In genomic region chr2:176115883-176116813, GRCh38 we compare ENCODE assay signal across 11 cellular contexts. TPM values are rescaled to one million over a fixed set of nuclear protein-coding genes. Genes with fewer than 3 reads are reported as not detected.
DNase-seq lines count a peak whose midpoint lies in the region; ATAC-seq, FAIRE-seq and TF ChIP-seq lines count a peak whose summit lies in the region.
"Had no signal": no experiment of that assay in that cellular context is flagged by ENCODE, and none has a peak within 500 bp of the region (broad histone marks: within the 10 kb centered on the region; RNA-seq: fewer than 3 reads in every experiment).

TSS of gene HOXD10 (plus strand) at chr2:176116778. CDS start at chr2:176116834, 56 bp downstream.

- 0 out of 2 replicates have a peak within 1 kb of the TSS, but pooled peaks have one; percentile 29 for H2AFZ ChIP-seq in SK-N-SH (ENCODE audit: low read depth)

- peaks cover 53% of the 10 kb centered on the region; the same call in 1 of the 2 replicates for H3K27me3 ChIP-seq in SK-N-SH (ENCODE audit: insufficient read depth)

- H3F3A ChIP-seq in SK-N-SH (replicated peaks; ENCODE audit: insufficient read depth) = no peaks in the 10 kb centered on the region

- TF ChIP-seq CTCF in SK-N-SH (IDR thresholded peaks at IDR 0.05) (peak; percentile 52), kidney (IDR thresholded peaks at IDR 0.05; ENCODE audit: borderline replicate concordance, extremely low read depth, insufficient read depth) (peak; percentile 52)

- H3K4me1 ChIP-seq in SK-N-SH (ENCODE audit: control insufficient read depth in 1 of 2, insufficient read depth in 2 of 2, low read depth in 1 of 2, low read length in 1 of 2) (peaks cover 0 to 10% of the 10 kb centered on the region in 2 experiments; a peak in 2 of 4 replicates), kidney (ENCODE audit: control insufficient read depth in 1 of 2, insufficient read depth in 1 of 2, low read depth in 1 of 2, low read length in 2 of 2) (peaks cover 0 to 2% of the 10 kb centered on the region in 2 donors)

- CTCF ChIA-PET in SK-N-SH (lab: Yijun Ruan, JAX) = interaction anchor here (0.6 to 17.7 kb wide), 24 partner anchors 8 to 1048 kb away, joined by 3 to 264 read pairs (median 4); partner anchors contain the start of genes HOXD11, HOXD12, HOXD13 and HOXD9

- no peak within 1 kb of the TSS for H3K4me3 Mint-ChIP-seq in stimulated activated naive B cell treated with anti-CD40 and anti-IgM and Interleukin-4, amounts not matched to agents 10 μg/mL and 1 μg/mL and 100 μg/mL, for 72 hours
- H3K4me3 Mint-ChIP-seq: stimulated activated naive CD8-positive, alpha-beta T cell treated with anti-CD3 and anti-CD28 coated beads, Interleukin-15, amount 100 ng/mL, for 72 hours had no signal

- DNase-seq in DMS153 (lab: John Stamatoyannopoulos, UW) = peak; percentile 94
- DNase-seq in DMS153 treated with DMSO at 0.1 percent for 48 hours (lab: John Stamatoyannopoulos, UW; ENCODE audit: unreplicated experiment) = no peak
- DNase-seq in SK-N-SH = peak; percentile 90
- peak; percentile 98 for DNase-seq in kidney
- DNase-seq in stimulated activated naive B cell treated with anti-CD40 and anti-IgM and Interleukin-4, amounts not matched to agents 10 μg/mL and 1 μg/mL and 100 μg/mL, for 72 hours = no peak
- DNase-seq in activated CD4-positive, alpha-beta T cell treated with anti-CD3 and anti-CD28 coated beads for 48 hours = no peak
- no peak for DNase-seq in nucleus accumbens (lab: John Stamatoyannopoulos, UW)
- DNase-seq: stimulated activated naive CD8-positive, alpha-beta T cell treated with anti-CD3 and anti-CD28 coated beads, Interleukin-15, amount 100 ng/mL, for 72 hours had no signal

- ATAC-seq in stimulated activated naive B cell treated with anti-CD40 and anti-IgM and Interleukin-4, amounts not matched to agents 10 μg/mL and 1 μg/mL and 100 μg/mL, for 72 hours (replicated peaks) = no peak
- no peak for ATAC-seq in GM21576 (IDR thresholded peaks at IDR 0.05; ENCODE audit: unreplicated experiment)
- ATAC-seq: stimulated activated naive CD8-positive, alpha-beta T cell treated with anti-CD3 and anti-CD28 coated beads, Interleukin-15, amount 100 ng/mL, for 72 hours had no signal

- H3K9me3 Mint-ChIP-seq in stimulated activated naive B cell treated with anti-CD40 and anti-IgM and Interleukin-4, amounts not matched to agents 10 μg/mL and 1 μg/mL and 100 μg/mL, for 72 hours = peaks cover 0 to 2% of the 10 kb centered on the region in 2 donors

- intact Hi-C loops in kidney (cut with DNase I) = no loop called here

- peak within 1 kb of the TSS; percentile 72 for H3K27ac Mint-ChIP-seq in stimulated activated naive B cell treated with anti-CD40 and anti-IgM and Interleukin-4, amounts not matched to agents 10 μg/mL and 1 μg/mL and 100 μg/mL, for 72 hours

- peaks cover 8 to 9% of the 10 kb centered on the region in 2 donors for H3K4me1 Mint-ChIP-seq in stimulated activated naive B cell treated with anti-CD40 and anti-IgM and Interleukin-4, amounts not matched to agents 10 μg/mL and 1 μg/mL and 100 μg/mL, for 72 hours

- TF ChIP-seq RAD21 in SK-N-SH (IDR thresholded peaks at IDR 0.05; ENCODE audit: low read length) = peak; percentile 65

- POLR2A ChIA-PET in SK-N-SH (lab: Yijun Ruan, JAX) = no interaction called here

- TF ChIP-seq EP300 in SK-N-SH (IDR thresholded peaks at IDR 0.05; ENCODE audit: borderline replicate concordance in 1 of 2, low read depth in 1 of 2, low read length in 1 of 2) = no peak

- 52% methylated on average over 39 of the region's 66 CpGs for WGBS in SK-N-SH (ENCODE audit: low lambda C conversion rate)

- H3K36me3 Mint-ChIP-seq in stimulated activated naive B cell treated with anti-CD40 and anti-IgM and Interleukin-4, amounts not matched to agents 10 μg/mL and 1 μg/mL and 100 μg/mL, for 72 hours = peaks cover 0 to 2% of the 10 kb centered on the region in 2 donors

- H3K9me3 ChIP-seq in SK-N-SH (no peaks in the 10 kb centered on the region), kidney (ENCODE audit: control insufficient read depth in 1 of 2, low read length in 2 of 2) (no peaks in the 10 kb centered on the region)

- H3K4me3 ChIP-seq in SK-N-SH (ENCODE audit: low read depth in 2 of 2, low read length in 1 of 2) (peak within 1 kb of the TSS; percentile 41 to 45), kidney (ENCODE audit: low read length in 2 of 2) (peak within 1 kb of the TSS; percentile 62 to 69)

- H3K9ac ChIP-seq in SK-N-SH = no peak within 1 kb of the TSS
- H3K9ac ChIP-seq in kidney (ENCODE audit: low read length in 2 of 2) = peak within 1 kb of the TSS; percentile 49 to 84

- H3K79me2 ChIP-seq in SK-N-SH (ENCODE audit: insufficient read depth) = no peaks in the 10 kb centered on the region

- no peaks in the 10 kb centered on the region for H4K20me1 ChIP-seq in SK-N-SH (ENCODE audit: insufficient read depth)

- no peaks in the 10 kb centered on the region for H3K9me2 ChIP-seq in SK-N-SH

- no peak for FAIRE-seq in kidney (lab: Jason Lieb, UNC)

- peaks cover 80 to 92% of the 10 kb centered on the region in 2 donors for H3K27me3 Mint-ChIP-seq in stimulated activated naive B cell treated with anti-CD40 and anti-IgM and Interleukin-4, amounts not matched to agents 10 μg/mL and 1 μg/mL and 100 μg/mL, for 72 hours

- H3K27ac ChIP-seq in SK-N-SH (ENCODE audit: low read depth in 2 of 2, low read length in 1 of 2) (no peak within 1 kb of the TSS), kidney (ENCODE audit: low read depth in 2 of 2, low read length in 2 of 2) (peak within 1 kb of the TSS; percentile 94 to 95)
- H3K27ac ChIP-seq: 22Rv1 had no signal

- H3K36me3 ChIP-seq in SK-N-SH (replicated peaks in 1 of 2; ENCODE audit: control insufficient read depth in 1 of 2, insufficient read depth in 2 of 2, low read length in 1 of 2) (no peaks in the 10 kb centered on the region), kidney (ENCODE audit: control insufficient read depth in 1 of 2, insufficient read depth in 2 of 2, low read length in 2 of 2) (no peaks in the 10 kb centered on the region)

- H3K4me2 ChIP-seq in SK-N-SH = peak within 1 kb of the TSS; percentile 57

TF ChIP-seq in SK-N-SH, 30 proteins besides CTCF, POLR2A, EP300 and RAD21:
- TF ChIP-seq, protein P1, sequence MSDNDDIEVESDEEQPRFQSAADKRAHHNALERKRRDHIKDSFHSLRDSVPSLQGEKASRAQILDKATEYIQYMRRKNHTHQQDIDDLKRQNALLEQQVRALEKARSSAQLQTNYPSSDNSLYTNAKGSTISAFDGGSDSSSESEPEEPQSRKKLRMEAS (IDR thresholded peaks at IDR 0.05; ENCODE audit: low read depth) = peak; percentile 68; the same call in 1 of the 2 replicates
- no peak for TF ChIP-seq ELF1 (IDR thresholded peaks at IDR 0.05)
- TF ChIP-seq SMC3 (IDR thresholded peaks at IDR 0.05; ENCODE audit: low read depth, low read length) = peak; percentile 23; the same call in 1 of the 2 replicates
- TF ChIP-seq RFX5 (IDR thresholded peaks at IDR 0.05; ENCODE audit: low read length) = no peak
- TF ChIP-seq, protein P2, sequence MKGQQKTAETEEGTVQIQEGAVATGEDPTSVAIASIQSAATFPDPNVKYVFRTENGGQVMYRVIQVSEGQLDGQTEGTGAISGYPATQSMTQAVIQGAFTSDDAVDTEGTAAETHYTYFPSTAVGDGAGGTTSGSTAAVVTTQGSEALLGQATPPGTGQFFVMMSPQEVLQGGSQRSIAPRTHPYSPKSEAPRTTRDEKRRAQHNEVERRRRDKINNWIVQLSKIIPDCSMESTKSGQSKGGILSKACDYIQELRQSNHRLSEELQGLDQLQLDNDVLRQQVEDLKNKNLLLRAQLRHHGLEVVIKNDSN (IDR thresholded peaks at IDR 0.05; ENCODE audit: borderline replicate concordance, low read depth) = peak; percentile 93
- TF ChIP-seq USF2 (IDR thresholded peaks at IDR 0.05; ENCODE audit: borderline replicate concordance, low read depth, low read length) = peak; percentile 68; the same call in 1 of the 2 replicates
- TF ChIP-seq YY1 (IDR thresholded peaks at IDR 0.05; ENCODE audit: low read depth) = no peak
- TF ChIP-seq RXRA (IDR thresholded peaks at IDR 0.05; ENCODE audit: borderline replicate concordance, low read depth) = no peak
TF ChIP-seq in SK-N-SH: peak in this region for 4.

RNA-seq across cellular contexts. Expression of gene HOXD10, which starts in this region (rescaled TPM):
- polyA plus RNA-seq in SK-N-SH (2012; rRNA removed) (0.03 and 0.10 TPM in 2 replicates), kidney (ENCODE audit: insufficient read depth, low read depth, low replicate concordance) (28.2 TPM)
- polyA plus RNA-seq in SK-N-SH (2012; cell fraction: cytosol; rRNA removed) = 0.04 TPM in 2 replicates
- 0.06 TPM in 1 of 2 replicates, not detected in the other for polyA plus RNA-seq in SK-N-SH (2012; cell fraction: nucleus; rRNA removed)
- total RNA-seq in kidney = 35.4 TPM
- total RNA-seq: osteocyte had no signal

Comparison
In these comparisons a context has a peak if more than half of its experiments do, and no peak if none do; other contexts are left out.
1. RNA of gene HOXD10 (polyA plus RNA-seq): 28.2 TPM in kidney (single experiment); 0.03 to 0.10 TPM in SK-N-SH; every median in the first group is over 10 times any median in the second.
2. DNase-seq: peak in DMS153 (single experiment) and kidney (single experiment); none in DMS153 treated with DMSO at 0.1 percent for 48 hours (single experiment), stimulated activated naive B cell treated with anti-CD40 and anti-IgM and Interleukin-4, amounts not matched to agents 10 μg/mL and 1 μg/mL and 100 μg/mL, for 72 hours (single experiment), activated CD4-positive, alpha-beta T cell treated with anti-CD3 and anti-CD28 coated beads for 48 hours (single experiment) and nucleus accumbens (0 of 56).
3. Peak in DNase-seq, H3K4me3 ChIP-seq and H3K4me2 ChIP-seq in SK-N-SH; RNA of the gene not detected or under 1 TPM.
4. H3K27ac ChIP-seq: peak in kidney (2 of 2); none in SK-N-SH (0 of 2).